In genomic region chr7:38438938-38439337, GRCh38 we compare ENCODE assay signal across 1 cellular context.
TF ChIP-seq lines count a peak whose summit lies in the region.

No MANE protein-coding gene starts in this region.

TF ChIP-seq in H1, 55 proteins besides CTCF, POLR2A, EP300 and RAD21 (continued from another document):
- TF ChIP-seq RXRA (IDR thresholded peaks at IDR 0.05; ENCODE audit: insufficient read depth, low read depth, low read length) (no peak), GTF2F1 (IDR thresholded peaks at IDR 0.05; ENCODE audit: borderline replicate concordance, low read depth, low read length) (no peak)
TF ChIP-seq in H1: peak in this region for 0.
